In the genomic region with DNA sequence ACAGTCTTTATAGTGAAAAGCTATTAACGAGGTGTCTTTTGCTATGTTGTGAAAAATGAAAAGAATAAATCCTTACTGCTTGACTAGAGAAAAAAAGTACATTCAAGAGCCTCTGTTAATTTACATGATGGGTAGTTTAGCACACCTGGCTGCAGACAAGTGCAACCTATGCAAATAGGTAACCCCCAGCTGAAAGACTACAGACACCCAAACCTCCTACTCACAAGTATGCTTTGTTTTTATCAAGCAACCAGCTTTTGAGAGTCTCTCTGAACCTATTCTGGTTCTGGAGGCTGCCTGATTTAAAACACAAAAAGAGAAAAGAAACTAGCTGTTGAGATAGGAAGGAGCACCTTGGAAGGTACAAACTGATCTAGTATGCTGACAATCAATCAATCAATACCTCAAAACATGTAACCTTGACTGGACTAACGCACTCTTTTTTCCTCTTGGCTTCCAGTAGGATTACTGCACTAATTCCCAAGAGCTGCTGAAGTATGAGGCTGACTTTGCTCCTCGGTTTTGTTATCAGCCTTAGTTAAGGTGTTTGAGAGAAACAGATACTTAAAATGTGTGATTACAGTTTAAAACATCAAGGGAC, we compare ENCODE assay signal across 9 cellular contexts.
A peak's percentile ranks its signal among the peaks of the same experiment; 100 is the strongest.
DNase-seq lines count a peak whose midpoint lies in the region; ATAC-seq and TF ChIP-seq lines count a peak whose summit lies in the region.
"Had no signal": no experiment of that assay in that cellular context is flagged by ENCODE, and none has a peak within 500 bp of the region (broad histone marks: within the 10 kb centered on the region; RNA-seq: fewer than 3 reads in every experiment).

No MANE protein-coding gene starts in this region.

- H3K4me1 Mint-ChIP-seq in IgD-negative memory B cell, result peaks cover 59 to 66% (median 64%) of the 10 kb centered on the region in 3 donors
- peaks cover 5% of the 10 kb centered on the region for H3K4me1 Mint-ChIP-seq in CD14-positive monocyte

- peaks cover 13% of the 10 kb centered on the region for H3K36me3 Mint-ChIP-seq in IgD-negative memory B cell
- no peaks in the 10 kb centered on the region for H3K36me3 Mint-ChIP-seq in CD14-positive monocyte

- in situ Hi-C loops in G401 (cut with HindIII; ENCODE audit: low sequenced_read_pairs), result no loop called here

- H3K36me3 ChIP-seq in lower lobe of right lung (no peaks in the 10 kb centered on the region), body of pancreas (replicated peaks in 1 of 2; ENCODE audit: insufficient read depth in 1 of 2, low read depth in 2 of 2) (no peaks in the 10 kb centered on the region)
- H3K36me3 ChIP-seq: neutrophil had no signal

- TF ChIP-seq POLR2A in body of pancreas (IDR thresholded peaks at IDR 0.05), result no peak

- H3K27ac ChIP-seq in lower lobe of right lung, result peak overlapping the region; percentile 18
- no peak overlapping the region for H3K27ac ChIP-seq in body of pancreas
- H3K27ac ChIP-seq: neutrophil had no signal

- WGBS in body of pancreas, 2 donors, result 27 to 34% methylated on average over 3 of the region's 3 CpGs

- H3K27ac Mint-ChIP-seq in IgD-negative memory B cell (peak overlapping the region; percentile 91 to 97 (median 96)), CD14-positive monocyte (no peak overlapping the region)

- ATAC-seq in GM18498 (IDR thresholded peaks at IDR 0.05; ENCODE audit: unreplicated experiment) (peak; percentile 81), GM21576 (IDR thresholded peaks at IDR 0.05; ENCODE audit: unreplicated experiment) (peak; percentile 86), lower lobe of right lung (no peak), body of pancreas (no peak), Right ventricle myocardium inferior (no peak)

- H3K27me3 Mint-ChIP-seq in IgD-negative memory B cell (no peaks in the 10 kb centered on the region), CD14-positive monocyte (ENCODE audit: low read depth in 3 of 3) (peaks cover 0 to 2% (median 2%) of the 10 kb centered on the region in 3 donors)

- H3K4me3 Mint-ChIP-seq in IgD-negative memory B cell (peak overlapping the region; percentile 76 to 94 (median 86)), CD14-positive monocyte (no peak overlapping the region)

- H3K27me3 ChIP-seq in lower lobe of right lung (ENCODE audit: low read depth), result no peaks in the 10 kb centered on the region
- no peaks in the 10 kb centered on the region for H3K27me3 ChIP-seq in body of pancreas
- H3K27me3 ChIP-seq: neutrophil had no signal

- TF ChIP-seq CTCF in lower lobe of right lung (IDR thresholded peaks at IDR 0.05) (no peak), body of pancreas (IDR thresholded peaks at IDR 0.05) (no peak), CD14-positive monocyte (IDR thresholded peaks at IDR 0.05) (no peak)

- no peak for DNase-seq in lower lobe of right lung
- no peak for DNase-seq in body of pancreas
- no peak for DNase-seq in CD14-positive monocyte (ENCODE audit: low spot score)
- no peak for DNase-seq in Right ventricle myocardium inferior (ENCODE audit: missing footprints)
- no peak for DNase-seq in G401 (ENCODE audit: low spot score)

- H3K9me3 ChIP-seq in lower lobe of right lung (peaks cover 9% of the 10 kb centered on the region), body of pancreas (peaks cover 0 to 6% (median 0%) of the 10 kb centered on the region in 3 donors)
- H3K9me3 ChIP-seq: neutrophil had no signal

- intact Hi-C loops in lower lobe of right lung (cut with DNase I) (no loop called here), body of pancreas (cut with DNase I) (no loop called here), CD14-positive monocyte (cut with micrococcal nuclease) (no loop called here), Right ventricle myocardium inferior (cut with DNase I) (no loop called here)

- H3K4me1 ChIP-seq in lower lobe of right lung (peaks cover 35% of the 10 kb centered on the region), body of pancreas (peaks cover 4% of the 10 kb centered on the region)

- H3K9me3 Mint-ChIP-seq in IgD-negative memory B cell (peaks cover 0 to 8% (median 5%) of the 10 kb centered on the region in 3 donors), CD14-positive monocyte (peaks cover 4 to 14% (median 11%) of the 10 kb centered on the region in 7 donors)

- H3K4me3 ChIP-seq in lower lobe of right lung (peak overlapping the region; percentile 22), body of pancreas (no peak overlapping the region)

Comparison
In these comparisons a context has a peak if more than half of its experiments do, and no peak if none do; other contexts are left out.
1. ATAC-seq: peak in GM18498 (single experiment) and GM21576 (single experiment); none in lower lobe of right lung (0 of 2), body of pancreas (single experiment) and Right ventricle myocardium inferior (single experiment).
2. H3K27ac Mint-ChIP-seq: peak in IgD-negative memory B cell (3 of 3); none in CD14-positive monocyte (0 of 7).
3. H3K4me3 Mint-ChIP-seq: peak in IgD-negative memory B cell (4 of 4); none in CD14-positive monocyte (0 of 2).